Comparison of ENCODE assay signal across 17 cellular contexts in the genomic region with DNA sequence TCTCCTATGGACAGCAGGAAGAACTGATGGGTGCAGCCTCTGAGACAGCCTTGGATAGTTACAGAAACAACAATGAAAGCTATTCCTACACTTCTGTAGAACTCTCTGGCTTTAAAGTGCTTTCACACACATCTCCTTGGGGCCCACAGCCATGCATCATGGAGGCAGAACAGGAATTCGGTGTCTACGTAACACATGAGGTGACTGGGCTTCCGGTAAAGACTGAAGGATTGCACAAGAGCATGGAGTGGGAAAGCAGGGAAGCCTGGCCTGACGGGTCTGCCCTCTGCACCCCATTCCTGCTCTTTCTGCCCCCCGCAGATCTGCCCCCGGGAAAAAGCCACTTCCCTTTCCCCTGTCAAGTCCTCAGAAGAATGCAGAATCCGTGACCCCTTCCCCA.
DNase-seq lines count a peak whose midpoint lies in the region; ATAC-seq and TF ChIP-seq lines count a peak whose summit lies in the region.
"Had no signal": no experiment of that assay in that cellular context is flagged by ENCODE, and none has a peak within 500 bp of the region (broad histone marks: within the 10 kb centered on the region; RNA-seq: fewer than 3 reads in every experiment).

No MANE protein-coding gene starts in this region.

- TF ChIP-seq CTCF in AG10803 (conservative IDR thresholded peaks at IDR 0.05; ENCODE audit: low read length) (no peak), cardiac fibroblast (IDR thresholded peaks at IDR 0.05; ENCODE audit: low read depth, low read length) (no peak), fibroblast of villous mesenchyme (IDR thresholded peaks at IDR 0.05; ENCODE audit: insufficient read depth, low read depth, low read length) (no peak)

- H3K4me3 ChIP-seq in AG10803 (ENCODE audit: low read length) (no peak overlapping the region), cardiac fibroblast (replicated peaks in 1 of 2; ENCODE audit: low read depth in 2 of 2, low read length in 2 of 2) (no peak overlapping the region), fibroblast of villous mesenchyme (ENCODE audit: low read depth, low read length) (no peak overlapping the region)
- H3K4me3 ChIP-seq: Peyer's patch had no signal

- peak; percentile 19 for DNase-seq in AG10803 (ENCODE audit: low read depth)
- DNase-seq in HCEC 1CT = peak; percentile 32
- DNase-seq in cardiac fibroblast (ENCODE audit: low read depth in 2 of 2) = peak; percentile 50 to 52
- DNase-seq in fibroblast of villous mesenchyme (ENCODE audit: low read depth) = peak; percentile 37
- no peak for DNase-seq in medulla oblongata (ENCODE audit: extremely low spot score)
- DNase-seq: CD8-positive, alpha-beta memory T cell; GF-D8; Karpas-422; NCI-H1694; NCI-H2081; NCI-H2171 treated with DMSO at 0.1 percent for 48 hours; NCI-H524 treated with DMSO at 0.1 percent for 48 hours; Peyer's patch had no signal

- ATAC-seq in GM18909 (IDR thresholded peaks at IDR 0.05; ENCODE audit: poor library complexity, unreplicated experiment) = no peak
- no peak for ATAC-seq in GM21515 (IDR thresholded peaks at IDR 0.05; ENCODE audit: unreplicated experiment)
- ATAC-seq in GM21529 (IDR thresholded peaks at IDR 0.05; ENCODE audit: unreplicated experiment) = no peak
- ATAC-seq: HCT116 had no signal
